ENCODE assay signal across 24 cellular contexts in genomic region chr5:14557840-14558239, GRCh38. TPM values are rescaled to one million over a fixed set of nuclear protein-coding genes. Genes with fewer than 3 reads are reported as not detected.
DNase-seq lines count a peak whose midpoint lies in the region; ATAC-seq and TF ChIP-seq lines count a peak whose summit lies in the region.
"Had no signal": no experiment of that assay in that cellular context is flagged by ENCODE, and none has a peak within 500 bp of the region (broad histone marks: within the 10 kb centered on the region; RNA-seq: fewer than 3 reads in every experiment).

No MANE protein-coding gene starts in this region.

- DNase-seq in NCI-H748 (lab: John Stamatoyannopoulos, UW; ENCODE audit: unreplicated experiment) (peak; percentile 51), NCI-H748 treated with DMSO at 0.1 percent for 48 hours (lab: John Stamatoyannopoulos, UW) (no peak), NCI-H524 (lab: John Stamatoyannopoulos, UW) (peak; percentile 89 to 95), erythroblast (lab: John Stamatoyannopoulos, UW) (peak; percentile 2 to 14), transverse colon (no peak), NCI-H1105 (lab: John Stamatoyannopoulos, UW) (no peak), right atrium auricular region (ENCODE audit: low spot score) (no peak)
- DNase-seq: activated CD4-positive, alpha-beta T cell treated with anti-CD3 and anti-CD28 coated beads, Interleukin-2, amount 10 ng/mL, durations not matched to agents 7 days and 5 days; activated naive CD8-positive, alpha-beta T cell treated with anti-CD3 and anti-CD28 coated beads, Interleukin-2, amount 50 U/mL, for 24 hours; cortex of kidney; foreskin keratinocyte; GDM1; GM23248; hypothalamus; kidney; mammary epithelial cell; MM.1S; naive B cell; NCI-H2029; Right ventricle myocardium superior; T-helper 1 cell had no signal

- TF ChIP-seq CTCF in transverse colon (IDR thresholded peaks at IDR 0.05) (no peak), right atrium auricular region (IDR thresholded peaks at IDR 0.05) (no peak)

- in situ Hi-C loops in transverse colon (cut with MboI; ENCODE audit: low pct_ligation_motif_present in 1 of 4, low pct_unique_long_range_greater_than_20kb in 1 of 4, low sequenced_read_pairs in 3 of 4): no loop called here

- no peak for TF ChIP-seq EP300 in transverse colon (IDR thresholded peaks at IDR 0.05; ENCODE audit: low read depth)

- 33 to 34% methylated on average over 3 to 6 of the region's 6 CpGs for WGBS in transverse colon (ENCODE audit: low coverage in 1 of 2), 2 donors

- no peak for TF ChIP-seq POLR2A in erythroblast (IDR thresholded peaks at IDR 0.05; ENCODE audit: low read length)
- no peak for TF ChIP-seq POLR2A in transverse colon (IDR thresholded peaks at IDR 0.05)

- no peak for ATAC-seq in HG02623 (IDR thresholded peaks at IDR 0.05; ENCODE audit: unreplicated experiment)
- ATAC-seq: activated naive CD8-positive, alpha-beta T cell treated with anti-CD3 and anti-CD28 coated beads, Interleukin-2, amount 50 U/mL, for 24 hours; foreskin keratinocyte had no signal

- intact Hi-C loops in transverse colon (cut with DNase I; ENCODE audit: low total_unique reads): no loop called here

- no peaks in the 10 kb centered on the region for H3K27me3 ChIP-seq in transverse colon
- H3K27me3 ChIP-seq in right atrium auricular region: no peaks in the 10 kb centered on the region
- H3K27me3 ChIP-seq: breast epithelium, vagina had no signal

- no peaks in the 10 kb centered on the region for H3K9me3 ChIP-seq in transverse colon
- H3K9me3 ChIP-seq in right atrium auricular region: no peaks in the 10 kb centered on the region
- H3K9me3 ChIP-seq: breast epithelium, vagina had no signal

- peaks cover 3 to 55% (median 41%) of the 10 kb centered on the region in 4 donors for H3K4me1 ChIP-seq in transverse colon
- H3K4me1 ChIP-seq in right atrium auricular region: no peaks in the 10 kb centered on the region
- H3K4me1 ChIP-seq: breast epithelium, foreskin keratinocyte, vagina had no signal

- H3K27ac ChIP-seq in transverse colon: peak overlapping the region; percentile 67 to 82 (median 80)
- no peak overlapping the region for H3K27ac ChIP-seq in right atrium auricular region
- H3K27ac ChIP-seq: breast epithelium, foreskin keratinocyte, GM23248, vagina had no signal

- H3K4me3 ChIP-seq in transverse colon: no peak overlapping the region
- H3K4me3 ChIP-seq in right atrium auricular region: no peak overlapping the region
- H3K4me3 ChIP-seq: breast epithelium, GM23248, vagina had no signal

- H3K36me3 ChIP-seq in transverse colon (no peaks in the 10 kb centered on the region), right atrium auricular region (no peaks in the 10 kb centered on the region)
- H3K36me3 ChIP-seq: breast epithelium, vagina had no signal

RNA-seq across cellular contexts. Expression of gene OTULINL, which starts 23.8 kb away (rescaled TPM):
- total RNA-seq in transverse colon (10 to 100 TPM in 3 of 4 donors, 1 to 10 TPM in 1; 6.2 to 61.0 (median 27.3) TPM), right atrium auricular region (1 to 10 TPM; 1.6 to 2.1 TPM)

Comparison
In these comparisons a context has a peak if more than half of its experiments do, and no peak if none do; other contexts are left out.
1. DNase-seq: peak in NCI-H748 (single experiment), NCI-H524 (2 of 2) and erythroblast (2 of 2); none in NCI-H748 treated with DMSO at 0.1 percent for 48 hours (single experiment), transverse colon (single experiment), NCI-H1105 (single experiment) and right atrium auricular region (single experiment).
2. H3K27ac ChIP-seq: peak in transverse colon (4 of 4); none in right atrium auricular region (0 of 2).